Comparison of ENCODE assay signal across 14 cellular contexts in genomic region chr10:93160829-93161228, GRCh38.
DNase-seq lines count a peak whose midpoint lies in the region; ATAC-seq, FAIRE-seq and TF ChIP-seq lines count a peak whose summit lies in the region.
"Had no signal": no experiment of that assay in that cellular context is flagged by ENCODE, and none has a peak within 500 bp of the region (broad histone marks: within the 10 kb centered on the region; RNA-seq: fewer than 3 reads in every experiment).

No MANE protein-coding gene starts in this region.

- POLR2A ChIA-PET in K562 (lab: Yijun Ruan, JAX) = no interaction called here

- H3K27me3 ChIP-seq in K562 (ENCODE audit: control insufficient read depth in 2 of 2, insufficient read depth in 2 of 2, low read length in 2 of 2) (no peaks in the 10 kb centered on the region), left lung (no peaks in the 10 kb centered on the region), tibial nerve (no peaks in the 10 kb centered on the region)

- no peaks in the 10 kb centered on the region for H3K9me1 ChIP-seq in K562 (ENCODE audit: control insufficient read depth, insufficient read depth, low read length)

- H3K36me3 ChIP-seq in K562 (ENCODE audit: control insufficient read depth, insufficient read depth, low read length) (no peaks in the 10 kb centered on the region), left lung (no peaks in the 10 kb centered on the region), tibial nerve (no peaks in the 10 kb centered on the region)

- peak overlapping the region; percentile 77; the same call in 1 of the 2 replicates for H2AFZ ChIP-seq in K562 (ENCODE audit: low read depth, low read length)

- intact Hi-C loops in K562 (cut with micrococcal nuclease) = no loop called here
- intact Hi-C loops in left lung (cut with DNase I) = no loop called here

- TF ChIP-seq POLR2A in K562 (conservative IDR thresholded peaks at IDR 0.05) = no peak
- TF ChIP-seq POLR2A in tibial nerve (IDR thresholded peaks at IDR 0.05) = no peak

- DNase-seq in HS-5 (ENCODE audit: low read depth) (peak; percentile 34), K562 (ENCODE audit: extremely low read depth in 1 of 4, low spot score in 3 of 4) (no peak), left lung (peak; percentile 61 to 86), tibial nerve (ENCODE audit: low spot score in 2 of 2) (peak; percentile 34 to 68), NCI-H1417 (lab: John Stamatoyannopoulos, UW) (no peak)
- no peak for DNase-seq in activated T-cell treated with anti-CD3 and anti-CD28 coated beads, Interleukin-2, amount 50 U/mL, for 48 hours
- DNase-seq in stimulated activated CD4-positive, alpha-beta T cell treated with anti-CD3 and anti-CD28 coated beads, Interleukin-4, amount 100 ng/mL, for 24 hours = no peak
- DNase-seq: activated CD8-positive, alpha-beta memory T cell treated with anti-CD3 and anti-CD28 coated beads, Interleukin-2, amount 10 ng/mL, durations not matched to agents 7 days and 5 days; amygdala; DMS79 treated with DMSO at 0.1 percent for 48 hours; foreskin melanocyte; NCI-H1105 treated with DMSO at 0.1 percent for 48 hours had no signal

- no TSS peak for BruUV-seq in K562 (replicated peaks; lab: Mats Ljungman, UMichigan)

- no peak for FAIRE-seq in K562 (lab: Jason Lieb, UNC)

- no peaks in the 10 kb centered on the region for H4K20me1 ChIP-seq in K562 (replicated peaks; ENCODE audit: control insufficient read depth, insufficient read depth, low read length)

- TF ChIP-seq CTCF in K562 (IDR thresholded peaks at IDR 0.05 in 2 of 3, conservative IDR thresholded peaks at IDR 0.05 in 1 of 3; ENCODE audit: insufficient read depth in 2 of 3, low read depth in 1 of 3, low read length in 3 of 3) = no peak
- no peak for TF ChIP-seq CTCF in left lung (IDR thresholded peaks at IDR 0.05)
- TF ChIP-seq CTCF in tibial nerve (IDR thresholded peaks at IDR 0.05) = no peak

- in situ Hi-C loops in K562 (cut with MboI) = no loop called here

- H3K4me3 ChIP-seq in K562 = no peak overlapping the region
- no peak overlapping the region for H3K4me3 ChIP-seq in left lung
- no peak overlapping the region for H3K4me3 ChIP-seq in tibial nerve
- H3K4me3 ChIP-seq: smooth muscle cell had no signal

- H3K27ac ChIP-seq in K562 (ENCODE audit: extremely low read depth, low read depth, low read length) (no peak overlapping the region; the same call in 2 of the 3 replicates), left lung (no peak overlapping the region), tibial nerve (peak overlapping the region in 1 of 4 donors; percentile 15)

- H3K9ac ChIP-seq in K562 (ENCODE audit: insufficient read depth in 1 of 2, low read depth in 2 of 2, low read length in 2 of 2) = no peak overlapping the region

- no peaks in the 10 kb centered on the region for H3K79me2 ChIP-seq in K562 (ENCODE audit: control insufficient read depth, insufficient read depth, low read length)

- ATAC-seq in K562 (no peak), left lung (peak; percentile 93)
- ATAC-seq: activated CD8-positive, alpha-beta memory T cell treated with anti-CD3 and anti-CD28 coated beads, Interleukin-2, amount 10 ng/mL, durations not matched to agents 7 days and 5 days; HCT116 had no signal

- H3K4me2 ChIP-seq in K562 (ENCODE audit: insufficient read depth, low read length) = no peak overlapping the region
- H3K4me2 ChIP-seq: smooth muscle cell had no signal

- H3K9me3 ChIP-seq in K562 (replicated peaks; ENCODE audit: control insufficient read depth, insufficient read depth, low read depth, low read length) (no peaks in the 10 kb centered on the region), left lung (peaks cover 0 to 15% of the 10 kb centered on the region in 2 donors), tibial nerve (peaks cover 0 to 9% (median 0%) of the 10 kb centered on the region in 4 donors)

- TF ChIP-seq RAD21 in K562 (CRISPR knock-in tag; conservative IDR thresholded peaks at IDR 0.05 in 1 of 2, IDR thresholded peaks at IDR 0.05 in 1 of 2) = no peak

- no peak for TF ChIP-seq EP300 in K562 (IDR thresholded peaks at IDR 0.05; ENCODE audit: low read length)
- no peak for TF ChIP-seq EP300 in tibial nerve (IDR thresholded peaks at IDR 0.05)

- H3K4me1 ChIP-seq in K562 (replicated peaks in 1 of 2; ENCODE audit: control insufficient read depth in 2 of 2, insufficient read depth in 2 of 2, low read length in 2 of 2) (no peaks in the 10 kb centered on the region; a peak in 1 of 5 replicates), left lung (no peaks in the 10 kb centered on the region), tibial nerve (no peaks in the 10 kb centered on the region)

- 6% methylated on average over 7 of the region's 7 CpGs for WGBS in K562 (ENCODE audit: insufficient coverage, low coverage, missing lambda C conversion rate)
- WGBS in tibial nerve, 2 donors = 68 to 70% methylated on average over 7 of the region's 7 CpGs

- CTCF ChIA-PET in K562 (lab: Yijun Ruan, JAX; ENCODE audit: low intra/inter-chr PET ratio) = no interaction called here

TF ChIP-seq in K562, 482 proteins besides CTCF, POLR2A, EP300 and RAD21:
- TF ChIP-seq YBX1 (IDR thresholded peaks at IDR 0.05) (no peak), SPI1 (IDR thresholded peaks at IDR 0.05; ENCODE audit: borderline replicate concordance, low read depth, low read length) (peak; percentile 22; the same call in 1 of the 2 replicates)

Comparison
In these comparisons a context has a peak if more than half of its experiments do, and no peak if none do; other contexts are left out.
1. DNase-seq: peak in HS-5 (single experiment), left lung (2 of 2) and tibial nerve (2 of 2); none in K562 (0 of 4), NCI-H1417 (0 of 3), activated T-cell treated with anti-CD3 and anti-CD28 coated beads, Interleukin-2, amount 50 U/mL, for 48 hours (0 of 2) and stimulated activated CD4-positive, alpha-beta T cell treated with anti-CD3 and anti-CD28 coated beads, Interleukin-4, amount 100 ng/mL, for 24 hours (single experiment).